1 cellular context compared by ENCODE assay signal in the genomic region with DNA sequence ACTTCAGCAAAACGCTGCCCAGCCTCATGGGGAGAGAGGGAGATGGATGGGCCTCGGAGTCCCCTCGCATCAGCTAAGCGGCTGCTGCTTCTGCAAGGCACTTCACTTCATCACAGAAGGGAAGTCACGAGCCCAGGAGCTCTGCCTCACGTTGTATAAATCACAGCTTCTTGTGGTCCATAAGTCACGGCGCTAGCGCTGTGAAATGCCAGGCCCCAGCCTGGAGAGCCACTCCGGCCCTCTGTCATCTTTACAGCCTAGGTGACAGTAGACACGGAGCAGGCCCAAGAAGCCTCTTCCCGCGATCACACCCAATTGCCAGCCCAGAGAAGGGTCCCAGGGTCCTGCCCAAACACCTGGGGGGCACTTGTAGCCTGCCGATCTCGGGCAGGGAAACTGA.
TF ChIP-seq lines count a peak whose summit lies in the region.

No MANE protein-coding gene starts in this region.

TF ChIP-seq in H1, 55 proteins besides CTCF, POLR2A, EP300 and RAD21:
- TF ChIP-seq, protein P1, sequence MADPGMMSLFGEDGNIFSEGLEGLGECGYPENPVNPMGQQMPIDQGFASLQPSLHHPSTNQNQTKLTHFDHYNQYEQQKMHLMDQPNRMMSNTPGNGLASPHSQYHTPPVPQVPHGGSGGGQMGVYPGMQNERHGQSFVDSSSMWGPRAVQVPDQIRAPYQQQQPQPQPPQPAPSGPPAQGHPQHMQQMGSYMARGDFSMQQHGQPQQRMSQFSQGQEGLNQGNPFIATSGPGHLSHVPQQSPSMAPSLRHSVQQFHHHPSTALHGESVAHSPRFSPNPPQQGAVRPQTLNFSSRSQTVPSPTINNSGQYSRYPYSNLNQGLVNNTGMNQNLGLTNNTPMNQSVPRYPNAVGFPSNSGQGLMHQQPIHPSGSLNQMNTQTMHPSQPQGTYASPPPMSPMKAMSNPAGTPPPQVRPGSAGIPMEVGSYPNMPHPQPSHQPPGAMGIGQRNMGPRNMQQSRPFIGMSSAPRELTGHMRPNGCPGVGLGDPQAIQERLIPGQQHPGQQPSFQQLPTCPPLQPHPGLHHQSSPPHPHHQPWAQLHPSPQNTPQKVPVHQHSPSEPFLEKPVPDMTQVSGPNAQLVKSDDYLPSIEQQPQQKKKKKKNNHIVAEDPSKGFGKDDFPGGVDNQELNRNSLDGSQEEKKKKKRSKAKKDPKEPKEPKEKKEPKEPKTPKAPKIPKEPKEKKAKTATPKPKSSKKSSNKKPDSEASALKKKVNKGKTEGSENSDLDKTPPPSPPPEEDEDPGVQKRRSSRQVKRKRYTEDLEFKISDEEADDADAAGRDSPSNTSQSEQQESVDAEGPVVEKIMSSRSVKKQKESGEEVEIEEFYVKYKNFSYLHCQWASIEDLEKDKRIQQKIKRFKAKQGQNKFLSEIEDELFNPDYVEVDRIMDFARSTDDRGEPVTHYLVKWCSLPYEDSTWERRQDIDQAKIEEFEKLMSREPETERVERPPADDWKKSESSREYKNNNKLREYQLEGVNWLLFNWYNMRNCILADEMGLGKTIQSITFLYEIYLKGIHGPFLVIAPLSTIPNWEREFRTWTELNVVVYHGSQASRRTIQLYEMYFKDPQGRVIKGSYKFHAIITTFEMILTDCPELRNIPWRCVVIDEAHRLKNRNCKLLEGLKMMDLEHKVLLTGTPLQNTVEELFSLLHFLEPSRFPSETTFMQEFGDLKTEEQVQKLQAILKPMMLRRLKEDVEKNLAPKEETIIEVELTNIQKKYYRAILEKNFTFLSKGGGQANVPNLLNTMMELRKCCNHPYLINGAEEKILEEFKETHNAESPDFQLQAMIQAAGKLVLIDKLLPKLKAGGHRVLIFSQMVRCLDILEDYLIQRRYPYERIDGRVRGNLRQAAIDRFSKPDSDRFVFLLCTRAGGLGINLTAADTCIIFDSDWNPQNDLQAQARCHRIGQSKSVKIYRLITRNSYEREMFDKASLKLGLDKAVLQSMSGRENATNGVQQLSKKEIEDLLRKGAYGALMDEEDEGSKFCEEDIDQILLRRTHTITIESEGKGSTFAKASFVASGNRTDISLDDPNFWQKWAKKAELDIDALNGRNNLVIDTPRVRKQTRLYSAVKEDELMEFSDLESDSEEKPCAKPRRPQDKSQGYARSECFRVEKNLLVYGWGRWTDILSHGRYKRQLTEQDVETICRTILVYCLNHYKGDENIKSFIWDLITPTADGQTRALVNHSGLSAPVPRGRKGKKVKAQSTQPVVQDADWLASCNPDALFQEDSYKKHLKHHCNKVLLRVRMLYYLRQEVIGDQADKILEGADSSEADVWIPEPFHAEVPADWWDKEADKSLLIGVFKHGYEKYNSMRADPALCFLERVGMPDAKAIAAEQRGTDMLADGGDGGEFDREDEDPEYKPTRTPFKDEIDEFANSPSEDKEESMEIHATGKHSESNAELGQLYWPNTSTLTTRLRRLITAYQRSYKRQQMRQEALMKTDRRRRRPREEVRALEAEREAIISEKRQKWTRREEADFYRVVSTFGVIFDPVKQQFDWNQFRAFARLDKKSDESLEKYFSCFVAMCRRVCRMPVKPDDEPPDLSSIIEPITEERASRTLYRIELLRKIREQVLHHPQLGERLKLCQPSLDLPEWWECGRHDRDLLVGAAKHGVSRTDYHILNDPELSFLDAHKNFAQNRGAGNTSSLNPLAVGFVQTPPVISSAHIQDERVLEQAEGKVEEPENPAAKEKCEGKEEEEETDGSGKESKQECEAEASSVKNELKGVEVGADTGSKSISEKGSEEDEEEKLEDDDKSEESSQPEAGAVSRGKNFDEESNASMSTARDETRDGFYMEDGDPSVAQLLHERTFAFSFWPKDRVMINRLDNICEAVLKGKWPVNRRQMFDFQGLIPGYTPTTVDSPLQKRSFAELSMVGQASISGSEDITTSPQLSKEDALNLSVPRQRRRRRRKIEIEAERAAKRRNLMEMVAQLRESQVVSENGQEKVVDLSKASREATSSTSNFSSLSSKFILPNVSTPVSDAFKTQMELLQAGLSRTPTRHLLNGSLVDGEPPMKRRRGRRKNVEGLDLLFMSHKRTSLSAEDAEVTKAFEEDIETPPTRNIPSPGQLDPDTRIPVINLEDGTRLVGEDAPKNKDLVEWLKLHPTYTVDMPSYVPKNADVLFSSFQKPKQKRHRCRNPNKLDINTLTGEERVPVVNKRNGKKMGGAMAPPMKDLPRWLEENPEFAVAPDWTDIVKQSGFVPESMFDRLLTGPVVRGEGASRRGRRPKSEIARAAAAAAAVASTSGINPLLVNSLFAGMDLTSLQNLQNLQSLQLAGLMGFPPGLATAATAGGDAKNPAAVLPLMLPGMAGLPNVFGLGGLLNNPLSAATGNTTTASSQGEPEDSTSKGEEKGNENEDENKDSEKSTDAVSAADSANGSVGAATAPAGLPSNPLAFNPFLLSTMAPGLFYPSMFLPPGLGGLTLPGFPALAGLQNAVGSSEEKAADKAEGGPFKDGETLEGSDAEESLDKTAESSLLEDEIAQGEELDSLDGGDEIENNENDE (IDR thresholded peaks at IDR 0.05; ENCODE audit: insufficient replicate concordance, low read length): no peak
- no peak for TF ChIP-seq CEBPB (IDR thresholded peaks at IDR 0.05; ENCODE audit: low read depth, low read length)
- no peak for TF ChIP-seq ZNF274 (IDR thresholded peaks at IDR 0.05; ENCODE audit: borderline replicate concordance, extremely low read depth, low read length)
